ENCODE assay signal across 39 cellular contexts in genomic region chr11:133795088-133795487, GRCh38. TPM values are rescaled to one million over a fixed set of nuclear protein-coding genes. Genes with fewer than 3 reads are reported as not detected.
"Had no signal": no experiment of that assay in that cellular context is flagged by ENCODE, and none has a peak within 500 bp of the region (broad histone marks: within the 10 kb centered on the region; RNA-seq: fewer than 3 reads in every experiment).

No MANE protein-coding gene starts in this region.

- H3K36me3 ChIP-seq: adrenal gland, ascending aorta, brain microvascular endothelial cell, cardiac muscle cell had no signal

- FAIRE-seq: astrocyte, bronchial epithelial cell had no signal

- H3K27me3 ChIP-seq: ascending aorta, body of pancreas, brain microvascular endothelial cell, cardiac muscle cell had no signal

- H3K27ac ChIP-seq: adrenal gland, ascending aorta, body of pancreas, brain microvascular endothelial cell, cardiac muscle cell had no signal

- ATAC-seq: activated naive CD4-positive, alpha-beta T cell treated with anti-CD3 and anti-CD28 coated beads, Interleukin-2, amount 50 U/mL, for 72 hours; activated naive CD8-positive, alpha-beta T cell treated with anti-CD3 and anti-CD28 coated beads, Interleukin-2, amount 50 U/mL, for 24 hours; activated T-cell treated with anti-CD3 and anti-CD28 coated beads, Interleukin-2, amount 50 U/mL, for 4 hours; activated T-cell treated with anti-CD3 and anti-CD28 coated beads, Interleukin-2, amount 50 U/mL, for 72 hours; activated T-helper 17 cell treated with anti-CD3 and anti-CD28 coated beads, Interleukin-2, amount 50 U/mL, for 72 hours; body of pancreas had no signal

- DNase-seq: activated effector memory CD4-positive, alpha-beta T cell treated with anti-CD3 and anti-CD28 coated beads, Interleukin-2, amount 50 U/mL, for 16 hours; activated effector memory CD4-positive, alpha-beta T cell treated with Interleukin-2 at 50 U/mL for 16 hours; activated gamma-delta T cell; activated gamma-delta T cell treated with Interleukin-2 at 50 U/mL for 16 hours; activated naive CD4-positive, alpha-beta T cell; activated naive CD4-positive, alpha-beta T cell treated with anti-CD3 and anti-CD28 coated beads for 36 hours; activated naive CD4-positive, alpha-beta T cell treated with anti-CD3 and anti-CD28 coated beads, Interleukin-2, amount 10 ng/mL, durations not matched to agents 7 days and 5 days; activated naive CD4-positive, alpha-beta T cell treated with anti-CD3 and anti-CD28 coated beads, Interleukin-2, amount 50 U/mL, for 16 hours; activated naive CD4-positive, alpha-beta T cell treated with Interleukin-2 at 50 U/mL for 16 hours; activated naive CD8-positive, alpha-beta T cell treated with anti-CD3 and anti-CD28 coated beads for 36 hours; activated naive CD8-positive, alpha-beta T cell treated with anti-CD3 and anti-CD28 coated beads, Interleukin-2, amount 10 ng/mL, durations not matched to agents 7 days and 5 days; activated naive CD8-positive, alpha-beta T cell treated with anti-CD3 and anti-CD28 coated beads, Interleukin-2, amount 50 U/mL, for 24 hours; activated T-cell treated with anti-CD3 and anti-CD28 coated beads, Interleukin-2, amount 50 U/mL, for 1 hour; activated T-cell treated with anti-CD3 and anti-CD28 coated beads, Interleukin-2, amount 50 U/mL, for 24 hours; activated T-cell treated with anti-CD3 and anti-CD28 coated beads, Interleukin-2, amount 50 U/mL, for 4 hours; activated T-cell treated with anti-CD3 and anti-CD28 coated beads, Interleukin-2, amount 50 U/mL, for 48 hours; activated T-cell treated with anti-CD3 and anti-CD28 coated beads, Interleukin-2, amount 50 U/mL, for 72 hours; adrenal gland; amniotic stem cell; amygdala; anterior cingulate cortex; aorta; body of pancreas; brain microvascular endothelial cell; caudate nucleus; central memory CD4-positive, alpha-beta T cell; cerebellar nuclear complex had no signal

- H3K9me3 ChIP-seq: adrenal gland, ascending aorta had no signal

- H3K4me1 ChIP-seq: adrenal gland, ascending aorta, body of pancreas had no signal

- H3K4me3 ChIP-seq: adrenal gland, ascending aorta, body of pancreas, cardiac muscle cell had no signal

RNA-seq across cellular contexts. Expression of gene SPATA19, which starts 50.2 kb away (rescaled TPM):
- total RNA-seq: activated naive CD4-positive, alpha-beta T cell treated with anti-CD3 and anti-CD28 coated beads for 36 hours; activated naive CD4-positive, alpha-beta T cell treated with anti-CD3 and anti-CD28 coated beads, Interleukin-2, amount 50 U/mL, for 72 hours; activated naive CD8-positive, alpha-beta T cell treated with anti-CD3 and anti-CD28 coated beads for 36 hours; activated naive CD8-positive, alpha-beta T cell treated with anti-CD3 and anti-CD28 coated beads, Interleukin-2, amount 10 ng/mL, durations not matched to agents 7 days and 5 days; activated T-cell treated with anti-CD3 and anti-CD28 coated beads, Interleukin-2, amount 50 U/mL, for 4 hours; activated T-cell treated with anti-CD3 and anti-CD28 coated beads, Interleukin-2, amount 50 U/mL, for 72 hours; activated T-helper 1 cell treated with anti-CD3 and anti-CD28 coated beads, Interleukin-12 subunit alpha, Interleukin-12 subunit beta, Interleukin-2, Interleukin-4 antibody, amounts not matched to agents 30 ng/mL and 10 ng/mL and 1 ng/mL, durations not matched to agents 14 hours and 24 hours and 36 hours; activated T-helper 17 cell treated with anti-CD3 and anti-CD28 coated beads, Interleukin-2, amount 50 U/mL, for 72 hours; activated T-helper 2 cell treated with anti-CD3 and anti-CD28 coated beads, Interferon-gamma antibody, Interleukin-2, Interleukin-4, amounts not matched to agents 10 μg/mL and 5 μg/mL and 100 μg/mL, durations not matched to agents 14 hours and 24 hours and 36 hours; adrenal gland; aorta; ascending aorta; astrocyte; body of pancreas; bronchial epithelial cell; cardiac muscle cell; cardiac septum; cerebellum; chondrocyte had no signal
- polyA plus RNA-seq: adipose tissue, adrenal gland, aorta, cardiac muscle cell had no signal
